In the genomic region with DNA sequence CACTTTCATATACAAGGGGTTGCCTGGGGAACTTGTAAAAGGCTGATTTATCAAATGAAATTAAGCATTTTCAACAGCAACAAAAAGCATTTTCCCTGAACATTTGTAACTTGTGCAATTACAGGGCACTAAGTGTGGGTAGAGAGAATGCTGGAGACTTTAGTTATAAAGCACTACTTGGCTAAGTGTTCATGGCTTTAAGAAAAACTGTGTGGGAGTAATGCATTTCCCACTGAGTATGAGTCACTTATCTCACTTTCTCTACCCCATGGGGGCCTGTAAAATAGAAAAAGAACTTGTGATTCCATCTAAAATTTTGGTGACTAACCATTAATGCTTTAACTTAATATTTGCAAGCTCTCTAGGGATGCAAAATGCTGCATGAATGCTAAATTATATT, we compare ENCODE assay signal across 11 cellular contexts.
DNase-seq lines count a peak whose midpoint lies in the region; ATAC-seq and TF ChIP-seq lines count a peak whose summit lies in the region.
"Had no signal": no experiment of that assay in that cellular context is flagged by ENCODE, and none has a peak within 500 bp of the region (broad histone marks: within the 10 kb centered on the region; RNA-seq: fewer than 3 reads in every experiment).

No MANE protein-coding gene starts in this region.

- H3K27ac ChIP-seq in HEK293 (ENCODE audit: extremely low read depth, low read depth, low read length) (no peak overlapping the region), PC-3 (ENCODE audit: low read length) (no peak overlapping the region)

- H3K9me2 ChIP-seq in PC-3 (replicated peaks; ENCODE audit: low read length): no peaks in the 10 kb centered on the region

- POLR2A ChIA-PET in HEK293 (lab: Yijun Ruan, JAX) (no interaction called here), PC-3 (lab: Charles Lee; ENCODE audit: unreplicated experiment) (no interaction called here)

- H2AFZ ChIP-seq in PC-3 (ENCODE audit: low read length): no peak overlapping the region

- no peaks in the 10 kb centered on the region for H3K4me1 ChIP-seq in HEK293 (ENCODE audit: control insufficient read depth, insufficient read depth, low read length)
- H3K4me1 ChIP-seq in PC-3 (ENCODE audit: insufficient read depth, low read length): no peaks in the 10 kb centered on the region

- no peak overlapping the region for H3K4me3 ChIP-seq in HEK293 (ENCODE audit: low read depth, low read length)
- H3K4me3 ChIP-seq in PC-3 (ENCODE audit: low read length): no peak overlapping the region

- ATAC-seq in GM18505 (IDR thresholded peaks at IDR 0.05; ENCODE audit: unreplicated experiment): peak; percentile 68
- ATAC-seq in PC-3: peak; percentile 77
- ATAC-seq in HG03280 (IDR thresholded peaks at IDR 0.05; ENCODE audit: unreplicated experiment): no peak

- CTCF ChIA-PET in HEK293 (lab: Yijun Ruan, JAX) (interaction anchor here (0.6 kb wide), 1 partner anchor 51 kb away, joined by 3 read pairs; no protein-coding TSS in a partner anchor), PC-3 (lab: Charles Lee) (no interaction called here)

- DNase-seq in PC-3: peak; percentile 12
- DNase-seq in myocyte (ENCODE audit: low read depth): peak; percentile 42
- no peak for DNase-seq in SKM-1 (lab: John Stamatoyannopoulos, UW; ENCODE audit: unreplicated experiment)
- no peak for DNase-seq in DMS114 treated with DMSO at 0.1 percent for 48 hours (lab: John Stamatoyannopoulos, UW; ENCODE audit: unreplicated experiment)
- DNase-seq in amygdala (lab: John Stamatoyannopoulos, UW): no peak
- DNase-seq: activated T-cell treated with anti-CD3 and anti-CD28 coated beads, Interleukin-2, amount 50 U/mL, for 1 hour; cortex of kidney; KG1 had no signal

- H4K20me1 ChIP-seq in PC-3 (ENCODE audit: low read length): no peaks in the 10 kb centered on the region

- H3K9me3 ChIP-seq in HEK293 (ENCODE audit: control insufficient read depth, insufficient read depth, low read depth, low read length): no peaks in the 10 kb centered on the region; the same call in 1 of the 2 replicates
- no peaks in the 10 kb centered on the region for H3K9me3 ChIP-seq in PC-3 (ENCODE audit: low read length)

- no peaks in the 10 kb centered on the region for H3F3A ChIP-seq in PC-3 (ENCODE audit: low read length, unreplicated experiment)

- H3K36me3 ChIP-seq in HEK293 (ENCODE audit: control insufficient read depth in 2 of 2, insufficient read depth in 1 of 2, low read length in 2 of 2): no peaks in the 10 kb centered on the region
- no peaks in the 10 kb centered on the region for H3K36me3 ChIP-seq in PC-3 (ENCODE audit: low read depth, low read length)

- no peaks in the 10 kb centered on the region for H3K27me3 ChIP-seq in PC-3 (ENCODE audit: low read length)

- no TSS peak for BruUV-seq in PC-3 (replicated peaks; lab: Mats Ljungman, UMichigan)

- intact Hi-C loops in PC-3 (cut with micrococcal nuclease): no loop called here

- TF ChIP-seq POLR2A in GM18505 (IDR thresholded peaks at IDR 0.05; ENCODE audit: borderline replicate concordance, extremely low read depth, insufficient read depth, insufficient read length): no peak

- H3K79me2 ChIP-seq in PC-3 (ENCODE audit: low read length): no peaks in the 10 kb centered on the region

- no peak overlapping the region for H3K9ac ChIP-seq in PC-3 (ENCODE audit: low read length)

- TF ChIP-seq CTCF in HEK293 (tag by site-specific recombination; IDR thresholded peaks at IDR 0.05): no peak
- no peak for TF ChIP-seq CTCF in PC-3 (conservative IDR thresholded peaks at IDR 0.05; ENCODE audit: low read depth, low read length)

- no peak overlapping the region for H3K4me2 ChIP-seq in PC-3 (ENCODE audit: low read length)

TF ChIP-seq in HEK293, 187 proteins besides CTCF, POLR2A, EP300 and RAD21:
- no peak for TF ChIP-seq ZNF768 (tag by site-specific recombination; IDR thresholded peaks at IDR 0.05)
- TF ChIP-seq, protein P1, sequence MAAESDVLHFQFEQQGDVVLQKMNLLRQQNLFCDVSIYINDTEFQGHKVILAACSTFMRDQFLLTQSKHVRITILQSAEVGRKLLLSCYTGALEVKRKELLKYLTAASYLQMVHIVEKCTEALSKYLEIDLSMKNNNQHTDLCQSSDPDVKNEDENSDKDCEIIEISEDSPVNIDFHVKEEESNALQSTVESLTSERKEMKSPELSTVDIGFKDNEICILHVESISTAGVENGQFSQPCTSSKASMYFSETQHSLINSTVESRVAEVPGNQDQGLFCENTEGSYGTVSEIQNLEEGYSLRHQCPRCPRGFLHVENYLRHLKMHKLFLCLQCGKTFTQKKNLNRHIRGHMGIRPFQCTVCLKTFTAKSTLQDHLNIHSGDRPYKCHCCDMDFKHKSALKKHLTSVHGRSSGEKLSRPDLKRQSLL (tag by site-specific recombination; IDR thresholded peaks at IDR 0.05): no peak
- 0 out of 2 replicates have a peak, but pooled peaks have one; percentile 7 for TF ChIP-seq ZFHX2 (tag by site-specific recombination; conservative IDR thresholded peaks at IDR 0.05)
- no peak for TF ChIP-seq SP2 (tag by site-specific recombination; IDR thresholded peaks at IDR 0.05)
- no peak for TF ChIP-seq ZNF544 (tag by site-specific recombination; IDR thresholded peaks at IDR 0.05)
- no peak for TF ChIP-seq SCRT2 (tag by site-specific recombination; IDR thresholded peaks at IDR 0.05)
- no peak for TF ChIP-seq REPIN1 (tag by site-specific recombination; IDR thresholded peaks at IDR 0.05; ENCODE audit: low read depth)

Comparison
In these comparisons a context has a peak if more than half of its experiments do, and no peak if none do; other contexts are left out.
1. DNase-seq: peak in PC-3 (single experiment) and myocyte (single experiment); none in SKM-1 (single experiment), DMS114 treated with DMSO at 0.1 percent for 48 hours (single experiment) and amygdala (0 of 56).